1 cellular context compared by ENCODE assay signal in the genomic region with DNA sequence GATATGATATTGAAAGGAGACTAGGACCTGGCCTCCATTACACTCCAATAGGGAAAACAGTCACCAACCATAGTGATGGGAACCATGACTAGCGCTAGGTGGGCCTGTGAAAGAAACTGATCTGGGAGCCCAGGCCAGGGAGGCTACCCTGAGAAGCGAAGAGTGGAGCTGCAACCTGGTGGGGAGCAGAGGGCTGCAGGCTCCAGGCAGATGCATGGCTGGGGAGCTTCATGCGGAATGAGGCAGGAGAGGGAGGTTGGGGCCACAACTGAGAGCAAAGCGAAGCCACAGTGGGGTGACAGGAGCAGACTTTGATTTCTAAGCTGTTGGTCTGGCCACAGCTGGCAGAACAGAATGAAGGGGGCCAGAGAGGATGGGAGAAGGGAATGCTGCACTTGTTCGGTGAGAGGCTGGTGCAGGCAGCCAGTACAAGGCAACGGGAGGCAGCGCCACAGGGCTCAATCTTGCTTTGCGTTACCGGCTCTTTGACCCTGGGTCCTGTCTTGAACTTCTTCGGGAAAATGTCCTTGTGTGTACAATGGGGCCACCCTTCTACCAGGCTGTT.
TF ChIP-seq lines count a peak whose summit lies in the region.

No MANE protein-coding gene starts in this region.

TF ChIP-seq in GM23338, 12 proteins besides CTCF, POLR2A, EP300 and RAD21 (continued from another document):
- TF ChIP-seq, protein P1, sequence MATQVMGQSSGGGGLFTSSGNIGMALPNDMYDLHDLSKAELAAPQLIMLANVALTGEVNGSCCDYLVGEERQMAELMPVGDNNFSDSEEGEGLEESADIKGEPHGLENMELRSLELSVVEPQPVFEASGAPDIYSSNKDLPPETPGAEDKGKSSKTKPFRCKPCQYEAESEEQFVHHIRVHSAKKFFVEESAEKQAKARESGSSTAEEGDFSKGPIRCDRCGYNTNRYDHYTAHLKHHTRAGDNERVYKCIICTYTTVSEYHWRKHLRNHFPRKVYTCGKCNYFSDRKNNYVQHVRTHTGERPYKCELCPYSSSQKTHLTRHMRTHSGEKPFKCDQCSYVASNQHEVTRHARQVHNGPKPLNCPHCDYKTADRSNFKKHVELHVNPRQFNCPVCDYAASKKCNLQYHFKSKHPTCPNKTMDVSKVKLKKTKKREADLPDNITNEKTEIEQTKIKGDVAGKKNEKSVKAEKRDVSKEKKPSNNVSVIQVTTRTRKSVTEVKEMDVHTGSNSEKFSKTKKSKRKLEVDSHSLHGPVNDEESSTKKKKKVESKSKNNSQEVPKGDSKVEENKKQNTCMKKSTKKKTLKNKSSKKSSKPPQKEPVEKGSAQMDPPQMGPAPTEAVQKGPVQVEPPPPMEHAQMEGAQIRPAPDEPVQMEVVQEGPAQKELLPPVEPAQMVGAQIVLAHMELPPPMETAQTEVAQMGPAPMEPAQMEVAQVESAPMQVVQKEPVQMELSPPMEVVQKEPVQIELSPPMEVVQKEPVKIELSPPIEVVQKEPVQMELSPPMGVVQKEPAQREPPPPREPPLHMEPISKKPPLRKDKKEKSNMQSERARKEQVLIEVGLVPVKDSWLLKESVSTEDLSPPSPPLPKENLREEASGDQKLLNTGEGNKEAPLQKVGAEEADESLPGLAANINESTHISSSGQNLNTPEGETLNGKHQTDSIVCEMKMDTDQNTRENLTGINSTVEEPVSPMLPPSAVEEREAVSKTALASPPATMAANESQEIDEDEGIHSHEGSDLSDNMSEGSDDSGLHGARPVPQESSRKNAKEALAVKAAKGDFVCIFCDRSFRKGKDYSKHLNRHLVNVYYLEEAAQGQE (IDR thresholded peaks at IDR 0.05; ENCODE audit: unreplicated experiment) = no peak
